Comparison of ENCODE assay signal across 9 cellular contexts in the genomic region with DNA sequence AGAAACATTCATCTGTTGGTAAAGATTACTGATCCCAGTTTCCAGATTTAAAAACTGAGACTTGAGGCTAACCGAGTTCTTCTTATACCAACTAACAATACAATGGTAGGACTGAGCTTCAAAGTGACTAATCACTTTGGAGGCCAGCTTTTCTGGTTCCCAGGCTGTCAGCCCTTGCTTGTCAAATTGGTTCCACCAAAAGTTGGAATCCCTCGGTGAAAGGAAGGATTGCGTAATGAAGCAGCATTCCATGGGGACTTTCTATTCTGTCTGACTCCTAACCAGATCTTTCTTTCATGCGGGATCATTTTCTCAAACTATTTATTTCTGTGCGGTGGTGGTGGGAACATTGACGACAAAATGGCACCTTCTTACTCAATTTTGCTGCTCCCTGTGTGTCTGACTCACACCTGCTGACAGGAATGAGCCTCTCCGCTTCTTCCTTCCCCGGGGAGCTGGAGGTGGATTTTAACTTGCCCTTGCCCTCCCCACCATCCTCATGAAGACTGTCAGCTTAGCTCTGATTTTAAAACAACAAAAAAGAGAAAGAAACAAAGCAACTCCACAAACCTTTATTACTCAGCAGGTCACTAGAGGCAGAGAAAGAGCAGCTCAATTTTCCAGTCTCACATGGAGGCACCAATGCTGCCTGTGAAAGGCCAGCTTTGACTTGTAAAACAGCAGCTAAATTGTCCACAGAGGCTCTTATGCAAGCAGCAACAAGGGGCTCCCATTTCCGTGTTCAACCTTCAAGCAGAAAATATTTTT. TPM values are rescaled to one million over a fixed set of nuclear protein-coding genes. Genes with fewer than 3 reads are reported as not detected.
DNase-seq lines count a peak whose midpoint lies in the region; ATAC-seq and TF ChIP-seq lines count a peak whose summit lies in the region.
"Had no signal": no experiment of that assay in that cellular context is flagged by ENCODE, and none has a peak within 500 bp of the region (broad histone marks: within the 10 kb centered on the region; RNA-seq: fewer than 3 reads in every experiment).

No MANE protein-coding gene starts in this region.

- H3K27me3 ChIP-seq in GM23338 (ENCODE audit: insufficient read depth) = no peaks in the 10 kb centered on the region

- peak overlapping the region; percentile 82 for H3K27ac ChIP-seq in GM23338 (ENCODE audit: low read depth)

- ATAC-seq in GM23338 (peak; percentile 83), sciatic nerve (peak; percentile 55)
- ATAC-seq in activated T-cell treated with anti-CD3 and anti-CD28 coated beads, Interleukin-2, amount 50 U/mL, for 72 hours (replicated peaks in 1 of 2) = no peak
- no peak for ATAC-seq in activated naive CD8-positive, alpha-beta T cell treated with anti-CD3 and anti-CD28 coated beads, Interleukin-2, amount 50 U/mL, for 24 hours

- peaks cover 56% of the 10 kb centered on the region for H3K4me1 Mint-ChIP-seq in GM23338
- H3K4me1 Mint-ChIP-seq in activated T-cell treated with anti-CD3 and anti-CD28 coated beads, Interleukin-2, amount 50 U/mL, for 72 hours (ENCODE audit: low read depth) = no peaks in the 10 kb centered on the region
- H3K4me1 Mint-ChIP-seq in activated naive CD8-positive, alpha-beta T cell treated with anti-CD3 and anti-CD28 coated beads, Interleukin-2, amount 50 U/mL, for 24 hours = no peaks in the 10 kb centered on the region
- H3K4me1 Mint-ChIP-seq in activated CD4-positive, alpha-beta T cell treated with anti-CD3 and anti-CD28 coated beads, Interleukin-2, amount 10 ng/mL, durations not matched to agents 24 days and 14 days = no peaks in the 10 kb centered on the region

- no peaks in the 10 kb centered on the region for H3K9me3 Mint-ChIP-seq in GM23338
- peaks cover 2 to 5% of the 10 kb centered on the region in 2 donors for H3K9me3 Mint-ChIP-seq in activated T-cell treated with anti-CD3 and anti-CD28 coated beads, Interleukin-2, amount 50 U/mL, for 72 hours
- H3K9me3 Mint-ChIP-seq in activated naive CD8-positive, alpha-beta T cell treated with anti-CD3 and anti-CD28 coated beads, Interleukin-2, amount 50 U/mL, for 24 hours = peaks cover 4% of the 10 kb centered on the region
- no peaks in the 10 kb centered on the region for H3K9me3 Mint-ChIP-seq in activated CD4-positive, alpha-beta T cell treated with anti-CD3 and anti-CD28 coated beads, Interleukin-2, amount 10 ng/mL, durations not matched to agents 24 days and 14 days

- peak overlapping the region; percentile 56; the same call in 1 of the 2 replicates for H2AFZ ChIP-seq in GM23338

- H3F3A ChIP-seq in GM23338 (replicated peaks; ENCODE audit: low read depth) = peaks cover 5% of the 10 kb centered on the region

- intact Hi-C loops in head of caudate nucleus (cut with DNase I) = no loop called here
- intact Hi-C loops in sciatic nerve (cut with DNase I) = no loop called here
- intact Hi-C loops in activated CD4-positive, alpha-beta T cell treated with anti-CD3 and anti-CD28 coated beads, Interleukin-2, amount 10 ng/mL, durations not matched to agents 24 days and 14 days (cut with micrococcal nuclease) = no loop called here

- H3K27me3 Mint-ChIP-seq in GM23338 (ENCODE audit: insufficient read depth, low read depth, poor library complexity) = peaks cover 3% of the 10 kb centered on the region
- peaks cover 6% of the 10 kb centered on the region for H3K27me3 Mint-ChIP-seq in activated T-cell treated with anti-CD3 and anti-CD28 coated beads, Interleukin-2, amount 50 U/mL, for 72 hours (ENCODE audit: low read depth)
- no peaks in the 10 kb centered on the region for H3K27me3 Mint-ChIP-seq in activated naive CD8-positive, alpha-beta T cell treated with anti-CD3 and anti-CD28 coated beads, Interleukin-2, amount 50 U/mL, for 24 hours
- H3K27me3 Mint-ChIP-seq in activated CD4-positive, alpha-beta T cell treated with anti-CD3 and anti-CD28 coated beads, Interleukin-2, amount 10 ng/mL, durations not matched to agents 24 days and 14 days = no peaks in the 10 kb centered on the region

- H3K9me2 ChIP-seq in GM23338 (ENCODE audit: insufficient read depth) = no peaks in the 10 kb centered on the region

- H3K4me2 ChIP-seq in GM23338 = peak overlapping the region; percentile 50

- no peaks in the 10 kb centered on the region for H3K79me2 ChIP-seq in GM23338 (replicated peaks; ENCODE audit: insufficient read depth)

- TF ChIP-seq CTCF in GM23338 (conservative IDR thresholded peaks at IDR 0.05; ENCODE audit: low read depth in 2 of 2) (no peak), WI38 (IDR thresholded peaks at IDR 0.05; ENCODE audit: low read depth, low read length) (no peak)

- peak overlapping the region; percentile 60 for H3K4me3 Mint-ChIP-seq in GM23338
- H3K4me3 Mint-ChIP-seq in activated T-cell treated with anti-CD3 and anti-CD28 coated beads, Interleukin-2, amount 50 U/mL, for 72 hours = no peak overlapping the region
- H3K4me3 Mint-ChIP-seq in activated naive CD8-positive, alpha-beta T cell treated with anti-CD3 and anti-CD28 coated beads, Interleukin-2, amount 50 U/mL, for 24 hours = no peak overlapping the region
- H3K4me3 Mint-ChIP-seq in activated CD4-positive, alpha-beta T cell treated with anti-CD3 and anti-CD28 coated beads, Interleukin-2, amount 10 ng/mL, durations not matched to agents 24 days and 14 days = no peak overlapping the region

- no peaks in the 10 kb centered on the region for H3K36me3 Mint-ChIP-seq in GM23338 (ENCODE audit: low read depth)
- no peaks in the 10 kb centered on the region for H3K36me3 Mint-ChIP-seq in activated T-cell treated with anti-CD3 and anti-CD28 coated beads, Interleukin-2, amount 50 U/mL, for 72 hours (ENCODE audit: insufficient read depth in 2 of 2)
- H3K36me3 Mint-ChIP-seq in activated naive CD8-positive, alpha-beta T cell treated with anti-CD3 and anti-CD28 coated beads, Interleukin-2, amount 50 U/mL, for 24 hours (ENCODE audit: low read depth) = no peaks in the 10 kb centered on the region
- no peaks in the 10 kb centered on the region for H3K36me3 Mint-ChIP-seq in activated CD4-positive, alpha-beta T cell treated with anti-CD3 and anti-CD28 coated beads, Interleukin-2, amount 10 ng/mL, durations not matched to agents 24 days and 14 days (ENCODE audit: low read depth)

- peak overlapping the region; percentile 98 for H3K27ac Mint-ChIP-seq in GM23338
- H3K27ac Mint-ChIP-seq in activated T-cell treated with anti-CD3 and anti-CD28 coated beads, Interleukin-2, amount 50 U/mL, for 72 hours = no peak overlapping the region
- H3K27ac Mint-ChIP-seq in activated naive CD8-positive, alpha-beta T cell treated with anti-CD3 and anti-CD28 coated beads, Interleukin-2, amount 50 U/mL, for 24 hours = no peak overlapping the region
- no peak overlapping the region for H3K27ac Mint-ChIP-seq in activated CD4-positive, alpha-beta T cell treated with anti-CD3 and anti-CD28 coated beads, Interleukin-2, amount 10 ng/mL, durations not matched to agents 24 days and 14 days

- H3K4me1 ChIP-seq in GM23338 (ENCODE audit: insufficient read depth) = peaks cover 53% of the 10 kb centered on the region

- H3K4me3 ChIP-seq in GM23338 = peak overlapping the region; percentile 15; the same call in 1 of the 2 replicates
- H3K4me3 ChIP-seq in WI38 (ENCODE audit: low read depth, low read length) = peak overlapping the region; percentile 5

- H4K20me1 ChIP-seq in GM23338 (replicated peaks; ENCODE audit: insufficient read depth) = no peaks in the 10 kb centered on the region

- DNase-seq in GM23338 (ENCODE audit: low spot score) (peak; percentile 61), head of caudate nucleus (peak in 36 of 42 donors; percentile 8 to 86 (median 56)), sciatic nerve (ENCODE audit: low spot score) (no peak), activated T-cell treated with anti-CD3 and anti-CD28 coated beads for 4 hours (no peak)
- DNase-seq in activated T-cell treated with anti-CD3 and anti-CD28 coated beads, Interleukin-2, amount 50 U/mL, for 72 hours = no peak
- no peak for DNase-seq in activated naive CD8-positive, alpha-beta T cell treated with anti-CD3 and anti-CD28 coated beads, Interleukin-2, amount 50 U/mL, for 24 hours
- DNase-seq in activated CD4-positive, alpha-beta T cell treated with anti-CD3 and anti-CD28 coated beads, Interleukin-2, amount 10 ng/mL, durations not matched to agents 24 days and 14 days = no peak
- DNase-seq: effector memory CD4-positive, alpha-beta T cell had no signal

- no peaks in the 10 kb centered on the region for H3K36me3 ChIP-seq in GM23338 (ENCODE audit: insufficient read depth)

TF ChIP-seq in GM23338, 12 proteins besides CTCF, POLR2A, EP300 and RAD21 (continues in another document):
- TF ChIP-seq JUNB (IDR thresholded peaks at IDR 0.05; ENCODE audit: unreplicated experiment) = no peak

RNA-seq across cellular contexts. Expression of a gene that starts 32.9 kb away (rescaled TPM):
- total RNA-seq in GM23338 (2014; rRNA removed; shearing (Covaris generic)) = 35.4 and 42.2 TPM in 2 replicates
- polyA plus RNA-seq in GM23338 (2016; fragmentation: Nextera tagmentation; extraction: Ambion mirVana) = 14.6 and 16.0 TPM in 2 replicates
- total RNA-seq in sciatic nerve = 42.6 TPM
- under 1 TPM; 0.02 to 0.05 TPM for total RNA-seq in activated T-cell treated with anti-CD3 and anti-CD28 coated beads, Interleukin-2, amount 50 U/mL, for 72 hours
- total RNA-seq in activated CD4-positive, alpha-beta T cell treated with anti-CD3 and anti-CD28 coated beads, Interleukin-2, amount 10 ng/mL, durations not matched to agents 24 days and 14 days = not detected in 2 replicates

Comparison
In these comparisons a context has a peak if more than half of its experiments do, and no peak if none do; other contexts are left out.
1. ATAC-seq: peak in GM23338 (single experiment) and sciatic nerve (single experiment); none in activated T-cell treated with anti-CD3 and anti-CD28 coated beads, Interleukin-2, amount 50 U/mL, for 72 hours (0 of 2) and activated naive CD8-positive, alpha-beta T cell treated with anti-CD3 and anti-CD28 coated beads, Interleukin-2, amount 50 U/mL, for 24 hours (single experiment).
2. DNase-seq: peak in GM23338 (single experiment) and head of caudate nucleus (36 of 42); none in sciatic nerve (single experiment), activated T-cell treated with anti-CD3 and anti-CD28 coated beads, Interleukin-2, amount 50 U/mL, for 72 hours (0 of 2), activated T-cell treated with anti-CD3 and anti-CD28 coated beads for 4 hours (single experiment), activated naive CD8-positive, alpha-beta T cell treated with anti-CD3 and anti-CD28 coated beads, Interleukin-2, amount 50 U/mL, for 24 hours (single experiment) and activated CD4-positive, alpha-beta T cell treated with anti-CD3 and anti-CD28 coated beads, Interleukin-2, amount 10 ng/mL, durations not matched to agents 24 days and 14 days (single experiment).
3. RNA of a gene that starts 32.9 kb away (total RNA-seq): 42.6 TPM in sciatic nerve (single experiment) and 35.4 to 42.2 TPM in GM23338; 0.02 to 0.05 TPM in activated T-cell treated with anti-CD3 and anti-CD28 coated beads, Interleukin-2, amount 50 U/mL, for 72 hours and not detected in activated CD4-positive, alpha-beta T cell treated with anti-CD3 and anti-CD28 coated beads, Interleukin-2, amount 10 ng/mL, durations not matched to agents 24 days and 14 days; every median in the first group is over 10 times any median in the second.